ENCODE assay signal across 8 cellular contexts in genomic region chr4:27000820-27001219, GRCh38.
DNase-seq lines count a peak whose midpoint lies in the region; ATAC-seq and TF ChIP-seq lines count a peak whose summit lies in the region.

No MANE protein-coding gene starts in this region.

- peaks cover 2% of the 10 kb centered on the region for H3K9me3 Mint-ChIP-seq in glutamatergic neuron (ENCODE audit: unreplicated experiment)

- no peak for DNase-seq in glutamatergic neuron
- DNase-seq in stimulated activated CD4-positive, alpha-beta T cell treated with anti-CD3 and anti-CD28 coated beads, Interleukin-4, amount 100 ng/mL, for 24 hours = no peak
- no peak for DNase-seq in vagina (ENCODE audit: extremely low spot score in 2 of 2)
- no peak for DNase-seq in tibial nerve (ENCODE audit: low spot score in 2 of 2)
- no peak for DNase-seq in activated CD8-positive, alpha-beta memory T cell treated with anti-CD3 and anti-CD28 coated beads, Interleukin-2, amount 50 U/mL, for 4 hours

- H3K27me3 ChIP-seq in vagina (no peaks in the 10 kb centered on the region), tibial nerve (no peaks in the 10 kb centered on the region)

- 78 to 94% methylated on average over 1 of the region's 1 CpG for WGBS in tibial nerve, 2 donors

- no peaks in the 10 kb centered on the region for H3K4me1 ChIP-seq in vagina
- H3K4me1 ChIP-seq in tibial nerve = peaks cover 0 to 22% (median 3%) of the 10 kb centered on the region in 4 donors

- H3K4me3 ChIP-seq in vagina (no peak overlapping the region), tibial nerve (no peak overlapping the region)

- intact Hi-C loops in vagina (cut with DNase I) = no loop called here

- TF ChIP-seq POLR2A in vagina (IDR thresholded peaks at IDR 0.05) (no peak), tibial nerve (IDR thresholded peaks at IDR 0.05) (no peak)

- peak; percentile 50; the same call in 1 of the 2 replicates for TF ChIP-seq CTCF in GM12874 (IDR thresholded peaks at IDR 0.05; ENCODE audit: insufficient read depth, low read depth, low read length)
- TF ChIP-seq CTCF in LNCAP (IDR thresholded peaks at IDR 0.05) = peak; percentile 46; the same call in 1 of the 2 replicates
- TF ChIP-seq CTCF in glutamatergic neuron (IDR thresholded peaks at IDR 0.05; ENCODE audit: partially characterized antibody, unreplicated experiment) = peak; percentile 40
- TF ChIP-seq CTCF in vagina (IDR thresholded peaks at IDR 0.05) = no peak
- no peak for TF ChIP-seq CTCF in tibial nerve (IDR thresholded peaks at IDR 0.05)

- H3K27me3 Mint-ChIP-seq in glutamatergic neuron (ENCODE audit: unreplicated experiment) = peaks cover 4% of the 10 kb centered on the region

- no peaks in the 10 kb centered on the region for H3K36me3 ChIP-seq in vagina
- H3K36me3 ChIP-seq in tibial nerve = no peaks in the 10 kb centered on the region

- H3K36me3 Mint-ChIP-seq in glutamatergic neuron (ENCODE audit: unreplicated experiment) = no peaks in the 10 kb centered on the region

- peaks cover 8% of the 10 kb centered on the region for H3K4me1 Mint-ChIP-seq in glutamatergic neuron (ENCODE audit: low read depth, unreplicated experiment)

- H3K4me3 Mint-ChIP-seq in glutamatergic neuron (ENCODE audit: unreplicated experiment) = no peak overlapping the region

- H3K9me3 ChIP-seq in vagina = no peaks in the 10 kb centered on the region
- H3K9me3 ChIP-seq in tibial nerve = no peaks in the 10 kb centered on the region

- ATAC-seq in GM21447 (IDR thresholded peaks at IDR 0.05; ENCODE audit: unreplicated experiment) = peak; percentile 88

- TF ChIP-seq EP300 in tibial nerve (IDR thresholded peaks at IDR 0.05) = no peak

- H3K27ac ChIP-seq in vagina (no peak overlapping the region), tibial nerve (no peak overlapping the region)

- H3K27ac Mint-ChIP-seq in glutamatergic neuron (ENCODE audit: unreplicated experiment) = no peak overlapping the region

Comparison
In these comparisons a context has a peak if more than half of its experiments do, and no peak if none do; other contexts are left out.
1. CTCF ChIP-seq: peak in GM12874 (single experiment), LNCAP (single experiment) and glutamatergic neuron (single experiment); none in vagina (0 of 3) and tibial nerve (0 of 5).